12 cellular contexts compared by ENCODE assay signal in genomic region chr7:28329616-28330373, GRCh38.
A peak's percentile ranks its signal among the peaks of the same experiment; 100 is the strongest.
DNase-seq lines count a peak whose midpoint lies in the region; ATAC-seq and TF ChIP-seq lines count a peak whose summit lies in the region.
"Had no signal": no experiment of that assay in that cellular context is flagged by ENCODE, and none has a peak within 500 bp of the region (broad histone marks: within the 10 kb centered on the region; RNA-seq: fewer than 3 reads in every experiment).

No MANE protein-coding gene starts in this region.

- no peaks in the 10 kb centered on the region for H3K9me3 ChIP-seq in naive thymus-derived CD4-positive, alpha-beta T cell (ENCODE audit: control insufficient read depth in 2 of 3, low read length in 3 of 3)
- H3K9me3 ChIP-seq: gastrocnemius medialis had no signal

- ATAC-seq in HG03378 (IDR thresholded peaks at IDR 0.05; ENCODE audit: unreplicated experiment) (peak; percentile 51), activated B cell treated with CpG ODN at 0.5 μM for 24 hours (ENCODE audit: low read depth) (peak; percentile 59), GM18517 (IDR thresholded peaks at IDR 0.05; ENCODE audit: unreplicated experiment) (no peak)
- ATAC-seq in naive thymus-derived CD4-positive, alpha-beta T cell, result peak; percentile 69
- ATAC-seq: gastrocnemius medialis had no signal

- DNase-seq in GM06990 (ENCODE audit: extremely low read depth, insufficient read length) (peak; percentile 26), activated B cell treated with CpG ODN at 0.5 μM for 24 hours (no peak), HuH-7.5 (ENCODE audit: low spot score) (no peak)
- peak in 7 of 9 donors; percentile 22 to 56 (median 42) for DNase-seq in naive thymus-derived CD4-positive, alpha-beta T cell
- DNase-seq in stimulated activated naive CD4-positive, alpha-beta T cell treated with Interleukin-2 at 50 U/mL for 16 hours (lab: John Stamatoyannopoulos, UW), result no peak
- DNase-seq: amniotic stem cell, gastrocnemius medialis, H7, nephron progenitor cell had no signal

- POLR2A ChIA-PET in activated B cell treated with CpG ODN at 0.5 μM for 24 hours (lab: Charles Lee), result no interaction called here
- POLR2A ChIA-PET in naive thymus-derived CD4-positive, alpha-beta T cell (lab: Charles Lee), result interaction anchor here (0.7 to 1.1 kb wide), 2 partner anchors 16 to 146 kb away, joined by 3 to 4 read pairs; no protein-coding TSS in a partner anchor

- H3K4me3 Mint-ChIP-seq in activated B cell treated with CpG ODN at 0.5 μM for 24 hours, result peak overlapping the region; percentile 68
- peak overlapping the region; percentile 39 to 90 (median 82) for H3K4me3 Mint-ChIP-seq in naive thymus-derived CD4-positive, alpha-beta T cell
- H3K4me3 Mint-ChIP-seq: nephron progenitor cell had no signal

- no peak for TF ChIP-seq CTCF in GM06990 (IDR thresholded peaks at IDR 0.05; ENCODE audit: insufficient read depth, low read length, poor library complexity, severe bottlenecking)
- no peak for TF ChIP-seq CTCF in activated B cell treated with CpG ODN at 0.5 μM for 24 hours (IDR thresholded peaks at IDR 0.05)

- peak overlapping the region; percentile 41 for H3K27ac Mint-ChIP-seq in activated B cell treated with CpG ODN at 0.5 μM for 24 hours
- peak overlapping the region; percentile 67 to 96 (median 91) for H3K27ac Mint-ChIP-seq in naive thymus-derived CD4-positive, alpha-beta T cell
- H3K27ac Mint-ChIP-seq: nephron progenitor cell had no signal

- peaks cover 3% of the 10 kb centered on the region for H3K9me3 Mint-ChIP-seq in activated B cell treated with CpG ODN at 0.5 μM for 24 hours
- peaks cover 0 to 20% (median 4%) of the 10 kb centered on the region in 11 donors for H3K9me3 Mint-ChIP-seq in naive thymus-derived CD4-positive, alpha-beta T cell

- H3K27me3 Mint-ChIP-seq in activated B cell treated with CpG ODN at 0.5 μM for 24 hours, result peaks cover 4% of the 10 kb centered on the region
- peaks cover 0 to 4% (median 0%) of the 10 kb centered on the region in 5 donors for H3K27me3 Mint-ChIP-seq in naive thymus-derived CD4-positive, alpha-beta T cell
- H3K27me3 Mint-ChIP-seq: IgD-negative memory B cell had no signal

- no peak overlapping the region for H3K4me3 ChIP-seq in GM06990 (replicated peaks; ENCODE audit: low read depth, low read length)
- H3K4me3 ChIP-seq in naive thymus-derived CD4-positive, alpha-beta T cell (ENCODE audit: low read length), result peak overlapping the region; percentile 15
- H3K4me3 ChIP-seq: gastrocnemius medialis had no signal

- H3K27me3 ChIP-seq in GM06990 (replicated peaks; ENCODE audit: control insufficient read depth, insufficient read depth, low read length), result no peaks in the 10 kb centered on the region
- H3K27me3 ChIP-seq in naive thymus-derived CD4-positive, alpha-beta T cell (ENCODE audit: control insufficient read depth in 2 of 2, insufficient read depth in 2 of 2, low read length in 2 of 2), result no peaks in the 10 kb centered on the region
- H3K27me3 ChIP-seq: gastrocnemius medialis had no signal

- no peaks in the 10 kb centered on the region for H3K36me3 Mint-ChIP-seq in activated B cell treated with CpG ODN at 0.5 μM for 24 hours (ENCODE audit: low read depth)
- H3K36me3 Mint-ChIP-seq in naive thymus-derived CD4-positive, alpha-beta T cell, result peaks cover 0 to 8% (median 2%) of the 10 kb centered on the region in 5 donors

- no peaks in the 10 kb centered on the region for H3K36me3 ChIP-seq in GM06990 (ENCODE audit: control insufficient read depth, insufficient read depth, low read length)
- no peaks in the 10 kb centered on the region for H3K36me3 ChIP-seq in naive thymus-derived CD4-positive, alpha-beta T cell (ENCODE audit: control insufficient read depth in 2 of 3, insufficient read depth in 3 of 3, low read length in 3 of 3)
- H3K36me3 ChIP-seq: gastrocnemius medialis had no signal

- H3K27ac ChIP-seq in naive thymus-derived CD4-positive, alpha-beta T cell (ENCODE audit: low read depth, low read length), result peak overlapping the region; percentile 55
- H3K27ac ChIP-seq: gastrocnemius medialis had no signal

- peaks cover 0 to 36% of the 10 kb centered on the region in 2 donors for H3K4me1 ChIP-seq in naive thymus-derived CD4-positive, alpha-beta T cell (ENCODE audit: control insufficient read depth in 2 of 2, insufficient read depth in 2 of 2, low read length in 2 of 2)
- H3K4me1 ChIP-seq: gastrocnemius medialis had no signal

- H3K4me1 Mint-ChIP-seq in activated B cell treated with CpG ODN at 0.5 μM for 24 hours, result peaks cover 20% of the 10 kb centered on the region
- H3K4me1 Mint-ChIP-seq in naive thymus-derived CD4-positive, alpha-beta T cell, result peaks cover 18 to 47% (median 43%) of the 10 kb centered on the region in 7 donors

- intact Hi-C loops in activated B cell treated with CpG ODN at 0.5 μM for 24 hours (cut with micrococcal nuclease), result loop anchor here (1.0 kb wide), 1 partner anchor 31 kb away; no protein-coding TSS in a partner anchor
- intact Hi-C loops in naive thymus-derived CD4-positive, alpha-beta T cell (cut with micrococcal nuclease), result loop anchor here in 1 of 2 donors (1.0 to 10.0 kb wide), 6 partner anchors 31 to 1697 kb away; partner anchors contain the start of genes FKBP14 and HIBADH

- CTCF ChIA-PET in activated B cell treated with CpG ODN at 0.5 μM for 24 hours (lab: Charles Lee), result interaction anchor here (1.3 to 1.4 kb wide), 2 partner anchors 33 to 251 kb away, joined by 4 read pairs; no protein-coding TSS in a partner anchor
- CTCF ChIA-PET in naive thymus-derived CD4-positive, alpha-beta T cell (lab: Charles Lee), result interaction anchor here (0.5 to 1.6 kb wide), 5 partner anchors 25 to 60 kb away, joined by 3 to 4 read pairs (median 3); no protein-coding TSS in a partner anchor

Comparison
In these comparisons a context has a peak if more than half of its experiments do, and no peak if none do; other contexts are left out.
1. DNase-seq: peak in GM06990 (single experiment) and naive thymus-derived CD4-positive, alpha-beta T cell (7 of 9); none in activated B cell treated with CpG ODN at 0.5 μM for 24 hours (single experiment), stimulated activated naive CD4-positive, alpha-beta T cell treated with Interleukin-2 at 50 U/mL for 16 hours (single experiment) and HuH-7.5 (single experiment).